14 cellular contexts compared by ENCODE assay signal in the genomic region with DNA sequence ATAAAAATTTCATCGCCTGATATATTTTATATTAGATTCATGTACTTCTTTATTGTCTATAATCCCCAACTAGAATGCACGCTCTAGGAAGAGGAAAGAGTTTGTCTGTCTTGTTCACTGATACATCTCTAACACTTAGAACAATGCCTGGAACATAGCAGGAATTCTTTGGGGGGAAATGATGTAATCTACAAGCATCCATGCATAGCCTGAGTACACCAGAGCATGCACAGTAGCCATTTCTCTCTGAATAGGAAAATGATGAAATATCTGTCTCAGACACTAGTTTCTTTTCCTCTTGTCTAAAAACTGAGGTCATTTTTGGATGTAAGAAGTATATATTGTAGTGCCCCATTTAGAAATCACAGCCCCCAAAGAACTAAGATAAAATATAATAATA.
DNase-seq lines count a peak whose midpoint lies in the region; ATAC-seq, FAIRE-seq and TF ChIP-seq lines count a peak whose summit lies in the region.
"Had no signal": no experiment of that assay in that cellular context is flagged by ENCODE, and none has a peak within 500 bp of the region (broad histone marks: within the 10 kb centered on the region; RNA-seq: fewer than 3 reads in every experiment).

No MANE protein-coding gene starts in this region.

- H3K4me3 Mint-ChIP-seq in naive B cell: no peak overlapping the region
- H3K4me3 Mint-ChIP-seq: dendritic cell treated with granulocyte-macrophage colony-stimulating factor and Interleukin-4, amounts not matched to agents 40 ng/mL and 50 ng/mL, for 4 days had no signal

- in situ Hi-C loops in Caki2 (cut with HindIII; ENCODE audit: low pct_unique_long_range_greater_than_20kb, low sequenced_read_pairs): no loop called here

- no peak overlapping the region for H3K4me3 ChIP-seq in bronchial epithelial cell (ENCODE audit: low read depth, low read length)
- H3K4me3 ChIP-seq: left ventricle myocardium inferior, SJSA1 had no signal

- H3K4me1 Mint-ChIP-seq in naive B cell: peaks cover 28 to 59% (median 45%) of the 10 kb centered on the region in 3 donors

- peak; percentile 72 to 81 for ATAC-seq in naive B cell (ENCODE audit: low read depth in 2 of 2)
- no peak for ATAC-seq in GM18907 (IDR thresholded peaks at IDR 0.05; ENCODE audit: unreplicated experiment)

- no peaks in the 10 kb centered on the region for H3K36me3 ChIP-seq in bronchial epithelial cell (ENCODE audit: control insufficient read depth, insufficient read depth, low read length)
- H3K36me3 ChIP-seq: left ventricle myocardium inferior, SJSA1 had no signal

- H3K36me3 Mint-ChIP-seq in naive B cell: peaks cover 32 to 41% of the 10 kb centered on the region in 2 donors

- no peaks in the 10 kb centered on the region for H3K27me3 ChIP-seq in bronchial epithelial cell (ENCODE audit: control insufficient read depth, insufficient read depth, low read length)
- H3K27me3 ChIP-seq: SJSA1 had no signal

- no peak for TF ChIP-seq CTCF in bronchial epithelial cell (IDR thresholded peaks at IDR 0.05; ENCODE audit: insufficient read depth, low read length, severe bottlenecking)

- DNase-seq in Caki2 (ENCODE audit: low read depth): peak; percentile 49
- peak; percentile 18 for DNase-seq in HT1080 (ENCODE audit: low read depth)
- peak; percentile 59 for DNase-seq in bronchial epithelial cell (ENCODE audit: low read depth)
- DNase-seq in naive B cell: no peak
- no peak for DNase-seq in NCI-H2107 treated with DMSO at 0.1 percent for 48 hours (lab: John Stamatoyannopoulos, UW; ENCODE audit: unreplicated experiment)
- no peak for DNase-seq in NCI-H1092 (lab: John Stamatoyannopoulos, UW)
- DNase-seq in DMS153 treated with DMSO at 0.1 percent for 48 hours (lab: John Stamatoyannopoulos, UW; ENCODE audit: unreplicated experiment): no peak
- DNase-seq: activated CD8-positive, alpha-beta memory T cell treated with anti-CD3 and anti-CD28 coated beads, Interleukin-2, amount 50 U/mL, for 48 hours; DMS79 treated with DMSO at 0.1 percent for 48 hours; left ventricle myocardium inferior; NCI-H1092 treated with DMSO at 0.1 percent for 48 hours had no signal

- H3K27ac Mint-ChIP-seq in naive B cell: peak overlapping the region; percentile 16 to 90 (median 39)
- H3K27ac Mint-ChIP-seq: dendritic cell treated with granulocyte-macrophage colony-stimulating factor and Interleukin-4, amounts not matched to agents 40 ng/mL and 50 ng/mL, for 4 days had no signal

- peaks cover 3 to 11% (median 5%) of the 10 kb centered on the region in 7 donors for H3K9me3 Mint-ChIP-seq in naive B cell

- no peaks in the 10 kb centered on the region for H3K27me3 Mint-ChIP-seq in naive B cell
- H3K27me3 Mint-ChIP-seq: dendritic cell treated with granulocyte-macrophage colony-stimulating factor and Interleukin-4, amounts not matched to agents 40 ng/mL and 50 ng/mL, for 4 days had no signal

- no peak for FAIRE-seq in bronchial epithelial cell (lab: Jason Lieb, UNC)

Comparison
In these comparisons a context has a peak if more than half of its experiments do, and no peak if none do; other contexts are left out.
1. DNase-seq: peak in Caki2 (single experiment), HT1080 (single experiment) and bronchial epithelial cell (single experiment); none in naive B cell (single experiment), NCI-H2107 treated with DMSO at 0.1 percent for 48 hours (single experiment), NCI-H1092 (single experiment) and DMS153 treated with DMSO at 0.1 percent for 48 hours (single experiment).